18 cellular contexts compared by ENCODE assay signal in genomic region chr2:149271575-149271974, GRCh38. TPM values are rescaled to one million over a fixed set of nuclear protein-coding genes. Genes with fewer than 3 reads are reported as not detected.
DNase-seq lines count a peak whose midpoint lies in the region; ATAC-seq lines count a peak whose summit lies in the region.
"Had no signal": no experiment of that assay in that cellular context is flagged by ENCODE, and none has a peak within 500 bp of the region (broad histone marks: within the 10 kb centered on the region; RNA-seq: fewer than 3 reads in every experiment).

No MANE protein-coding gene starts in this region.

- no peaks in the 10 kb centered on the region for H3K36me3 Mint-ChIP-seq in stimulated activated naive B cell treated with anti-CD40 and anti-IgM and Interleukin-4, amounts not matched to agents 10 μg/mL and 1 μg/mL and 100 μg/mL, for 72 hours
- H3K36me3 Mint-ChIP-seq: CD4-positive, CD25-positive, alpha-beta regulatory T cell had no signal

- DNase-seq in stimulated activated naive CD8-positive, alpha-beta T cell treated with anti-CD3 and anti-CD28 coated beads, Interleukin-15, Interleukin-2, amounts not matched to agents 100 U/mL and 50 U/mL, for 24 hours = no peak
- no peak for DNase-seq in stimulated activated naive CD8-positive, alpha-beta T cell treated with anti-CD3 and anti-CD28 coated beads, Interleukin-15, amount 100 ng/mL, for 72 hours
- peak; percentile 2 for DNase-seq in stimulated activated naive B cell treated with anti-CD40 and anti-IgM and Interleukin-4, amounts not matched to agents 10 μg/mL and 1 μg/mL and 100 μg/mL, for 72 hours
- DNase-seq in left ventricle myocardium superior (no peak), NOMO-1 treated with dmso at 0.1 percent for 144 hours (lab: John Stamatoyannopoulos, UW; ENCODE audit: unreplicated experiment) (no peak), NCI-H1694 treated with DMSO at 0.1 percent for 48 hours (lab: John Stamatoyannopoulos, UW) (no peak)
- DNase-seq: activated CD8-positive, alpha-beta memory T cell treated with anti-CD3 and anti-CD28 coated beads, Interleukin-2, amount 50 U/mL, for 48 hours; CD4-positive, CD25-positive, alpha-beta regulatory T cell; cerebellar nuclear complex; islet precursor cell; KBM-7; midbrain; NCI-H1417 treated with DMSO at 0.1 percent for 48 hours; NCI-H524 treated with DMSO at 0.1 percent for 48 hours; occipital lobe; T-helper 1 cell had no signal

- H3K4me3 Mint-ChIP-seq in stimulated activated naive CD8-positive, alpha-beta T cell treated with anti-CD3 and anti-CD28 coated beads, Interleukin-15, amount 100 ng/mL, for 72 hours = no peak overlapping the region
- H3K4me3 Mint-ChIP-seq in stimulated activated naive B cell treated with anti-CD40 and anti-IgM and Interleukin-4, amounts not matched to agents 10 μg/mL and 1 μg/mL and 100 μg/mL, for 72 hours = peak overlapping the region; percentile 1 to 55
- H3K4me3 Mint-ChIP-seq: CD4-positive, CD25-positive, alpha-beta regulatory T cell had no signal

- no peak overlapping the region for H3K27ac Mint-ChIP-seq in stimulated activated naive CD8-positive, alpha-beta T cell treated with anti-CD3 and anti-CD28 coated beads, Interleukin-15, amount 100 ng/mL, for 72 hours
- no peak overlapping the region for H3K27ac Mint-ChIP-seq in stimulated activated naive B cell treated with anti-CD40 and anti-IgM and Interleukin-4, amounts not matched to agents 10 μg/mL and 1 μg/mL and 100 μg/mL, for 72 hours

- intact Hi-C loops in left ventricle myocardium superior (cut with micrococcal nuclease) = no loop called here

- ATAC-seq in stimulated activated naive CD8-positive, alpha-beta T cell treated with anti-CD3 and anti-CD28 coated beads, Interleukin-15, Interleukin-2, amounts not matched to agents 100 U/mL and 50 U/mL, for 24 hours = peak; percentile 72
- no peak for ATAC-seq in stimulated activated naive CD8-positive, alpha-beta T cell treated with anti-CD3 and anti-CD28 coated beads, Interleukin-15, amount 100 ng/mL, for 72 hours
- ATAC-seq in GM21528 (IDR thresholded peaks at IDR 0.05; ENCODE audit: low FRiP score, unreplicated experiment) (peak; percentile 80), HG03039 (IDR thresholded peaks at IDR 0.05; ENCODE audit: unreplicated experiment) (peak; percentile 86), left ventricle myocardium superior (no peak)
- peak; percentile 78 to 84 for ATAC-seq in stimulated activated naive B cell treated with anti-CD40 and anti-IgM and Interleukin-4, amounts not matched to agents 10 μg/mL and 1 μg/mL and 100 μg/mL, for 72 hours (replicated peaks)

- peaks cover 0 to 9% of the 10 kb centered on the region in 2 donors for H3K9me3 Mint-ChIP-seq in stimulated activated naive CD8-positive, alpha-beta T cell treated with anti-CD3 and anti-CD28 coated beads, Interleukin-15, amount 100 ng/mL, for 72 hours
- peaks cover 11 to 21% of the 10 kb centered on the region in 2 donors for H3K9me3 Mint-ChIP-seq in stimulated activated naive B cell treated with anti-CD40 and anti-IgM and Interleukin-4, amounts not matched to agents 10 μg/mL and 1 μg/mL and 100 μg/mL, for 72 hours

- peaks cover 16% of the 10 kb centered on the region for H3K27me3 Mint-ChIP-seq in stimulated activated naive CD8-positive, alpha-beta T cell treated with anti-CD3 and anti-CD28 coated beads, Interleukin-15, amount 100 ng/mL, for 72 hours
- H3K27me3 Mint-ChIP-seq in stimulated activated naive B cell treated with anti-CD40 and anti-IgM and Interleukin-4, amounts not matched to agents 10 μg/mL and 1 μg/mL and 100 μg/mL, for 72 hours = no peaks in the 10 kb centered on the region
- H3K27me3 Mint-ChIP-seq: CD4-positive, CD25-positive, alpha-beta regulatory T cell had no signal

- peaks cover 9% of the 10 kb centered on the region for H3K4me1 Mint-ChIP-seq in stimulated activated naive CD8-positive, alpha-beta T cell treated with anti-CD3 and anti-CD28 coated beads, Interleukin-15, amount 100 ng/mL, for 72 hours
- H3K4me1 Mint-ChIP-seq in stimulated activated naive B cell treated with anti-CD40 and anti-IgM and Interleukin-4, amounts not matched to agents 10 μg/mL and 1 μg/mL and 100 μg/mL, for 72 hours = peaks cover 8 to 12% of the 10 kb centered on the region in 2 donors
- H3K4me1 Mint-ChIP-seq: CD4-positive, CD25-positive, alpha-beta regulatory T cell had no signal

RNA-seq across cellular contexts. Expression of gene LYPD6, which starts 58.8 kb away (rescaled TPM):
- 0.30 TPM for total RNA-seq in left ventricle myocardium superior
- total RNA-seq: CD4-positive, CD25-positive, alpha-beta regulatory T cell had no signal

Comparison
In these comparisons a context has a peak if more than half of its experiments do, and no peak if none do; other contexts are left out.
1. ATAC-seq: peak in stimulated activated naive CD8-positive, alpha-beta T cell treated with anti-CD3 and anti-CD28 coated beads, Interleukin-15, Interleukin-2, amounts not matched to agents 100 U/mL and 50 U/mL, for 24 hours (single experiment), GM21528 (single experiment), HG03039 (single experiment) and stimulated activated naive B cell treated with anti-CD40 and anti-IgM and Interleukin-4, amounts not matched to agents 10 μg/mL and 1 μg/mL and 100 μg/mL, for 72 hours (2 of 2); none in stimulated activated naive CD8-positive, alpha-beta T cell treated with anti-CD3 and anti-CD28 coated beads, Interleukin-15, amount 100 ng/mL, for 72 hours (single experiment) and left ventricle myocardium superior (single experiment).
2. H3K4me3 Mint-ChIP-seq: peak in stimulated activated naive B cell treated with anti-CD40 and anti-IgM and Interleukin-4, amounts not matched to agents 10 μg/mL and 1 μg/mL and 100 μg/mL, for 72 hours (2 of 2); none in stimulated activated naive CD8-positive, alpha-beta T cell treated with anti-CD3 and anti-CD28 coated beads, Interleukin-15, amount 100 ng/mL, for 72 hours (0 of 2).